1 cellular context compared by ENCODE assay signal in genomic region chr2:41791523-41791922, GRCh38.
TF ChIP-seq lines count a peak whose summit lies in the region.

No MANE protein-coding gene starts in this region.

TF ChIP-seq in K562, 482 proteins besides CTCF, POLR2A, EP300 and RAD21 (continued from another document):
- TF ChIP-seq TOE1 (IDR thresholded peaks at IDR 0.05; ENCODE audit: borderline replicate concordance): no peak
- TF ChIP-seq TOE1 (CRISPR knock-in tag; IDR thresholded peaks at IDR 0.05; ENCODE audit: borderline replicate concordance, low read depth): no peak
- TF ChIP-seq RBM22 (IDR thresholded peaks at IDR 0.05; ENCODE audit: low read depth, low read length, poor library complexity, severe bottlenecking): no peak
- no peak for TF ChIP-seq GATAD2A (IDR thresholded peaks at IDR 0.05)
- TF ChIP-seq BRF2 (IDR thresholded peaks at IDR 0.05; ENCODE audit: borderline replicate concordance, insufficient read depth, insufficient read length): no peak
- TF ChIP-seq EHMT2 (IDR thresholded peaks at IDR 0.05): peak; percentile 95
- TF ChIP-seq ZBTB5 (IDR thresholded peaks at IDR 0.05): no peak
- no peak for TF ChIP-seq ZBTB11 (CRISPR knock-in tag; IDR thresholded peaks at IDR 0.05)
- TF ChIP-seq ZNF263 (CRISPR knock-in tag; IDR thresholded peaks at IDR 0.05; ENCODE audit: borderline replicate concordance): no peak
- TF ChIP-seq NCOA1 (IDR thresholded peaks at IDR 0.05; ENCODE audit: low read depth): no peak
- TF ChIP-seq ZMIZ1 (IDR thresholded peaks at IDR 0.05; ENCODE audit: low read depth in 2 of 2, low read length in 2 of 2): no peak
- no peak for TF ChIP-seq MNT (conservative IDR thresholded peaks at IDR 0.05)
- TF ChIP-seq KAT2B (IDR thresholded peaks at IDR 0.05; ENCODE audit: low read depth, low read length): no peak
- no peak for TF ChIP-seq ZNF77 (CRISPR knock-in tag; IDR thresholded peaks at IDR 0.05)
- no peak for TF ChIP-seq LCOR (CRISPR knock-in tag; IDR thresholded peaks at IDR 0.05)
- no peak for TF ChIP-seq ILK (tag; IDR thresholded peaks at IDR 0.05; ENCODE audit: borderline replicate concordance, low read depth)
- TF ChIP-seq MCM5 (IDR thresholded peaks at IDR 0.05; ENCODE audit: low read depth): no peak
- TF ChIP-seq DIDO1 (tag; IDR thresholded peaks at IDR 0.05; ENCODE audit: low read depth): no peak
- no peak for TF ChIP-seq ZNF217 (CRISPR knock-in tag; IDR thresholded peaks at IDR 0.05)
- peak; percentile 38; the same call in 1 of the 2 replicates for TF ChIP-seq DMBX1 (CRISPR knock-in tag; IDR thresholded peaks at IDR 0.05; ENCODE audit: borderline replicate concordance)
- no peak for TF ChIP-seq CREBBP (IDR thresholded peaks at IDR 0.05; ENCODE audit: low read depth, low read length)
- TF ChIP-seq ZNF76 (CRISPR knock-in tag; IDR thresholded peaks at IDR 0.05; ENCODE audit: borderline replicate concordance): no peak
- TF ChIP-seq MIER1 (IDR thresholded peaks at IDR 0.05; ENCODE audit: low read depth): peak; percentile 77; the same call in 1 of the 2 replicates
- TF ChIP-seq ZNF583 (CRISPR knock-in tag; IDR thresholded peaks at IDR 0.05): no peak
